ENCODE assay signal across 22 cellular contexts in the genomic region with DNA sequence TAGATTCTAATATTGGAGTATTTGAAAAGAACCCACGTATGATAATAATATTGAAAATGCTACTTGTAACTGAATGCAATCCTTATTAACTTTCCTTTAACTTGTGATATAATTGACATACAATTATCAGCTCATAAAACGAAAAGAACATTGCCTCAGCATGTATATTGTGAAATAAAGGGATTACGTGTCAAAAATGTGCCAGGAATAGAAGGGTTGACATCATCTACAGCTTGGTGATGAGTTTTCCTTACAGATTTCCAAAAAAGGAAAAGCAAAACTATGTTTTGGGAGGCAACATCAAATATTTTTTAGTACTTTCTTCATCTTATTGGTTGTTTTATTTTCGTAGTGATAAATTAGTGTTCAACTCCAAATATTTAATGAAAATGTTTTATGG.
A peak's percentile ranks its signal among the peaks of the same experiment; 100 is the strongest.
DNase-seq lines count a peak whose midpoint lies in the region; ATAC-seq and TF ChIP-seq lines count a peak whose summit lies in the region.
"Had no signal": no experiment of that assay in that cellular context is flagged by ENCODE, and none has a peak within 500 bp of the region (broad histone marks: within the 10 kb centered on the region; RNA-seq: fewer than 3 reads in every experiment).

No MANE protein-coding gene starts in this region.

- DNase-seq in MCF 10A (ENCODE audit: unreplicated experiment) = peak; percentile 81
- DNase-seq in breast epithelium (ENCODE audit: low spot score in 2 of 2) = no peak
- DNase-seq in NOMO-1 treated with dmso at 0.1 percent for 144 hours (lab: John Stamatoyannopoulos, UW; ENCODE audit: unreplicated experiment) = peak; percentile 10
- peak; percentile 41 for DNase-seq in epithelial cell of prostate (ENCODE audit: low read depth, low spot score)
- no peak for DNase-seq in Karpas-422
- no peak for DNase-seq in middle frontal gyrus (ENCODE audit: extremely low spot score, low spot score)
- DNase-seq: activated CD8-positive, alpha-beta T cell treated with anti-CD3 and anti-CD28 coated beads, Interleukin-2, amount 10 ng/mL, durations not matched to agents 7 days and 5 days; activated T-cell treated with anti-CD3 and anti-CD28 coated beads, Interleukin-2, amount 50 U/mL, for 48 hours; Kasumi-1; left cardiac atrium; midbrain; NCI-H1436; NCI-H69; small intestine; stimulated activated CD4-positive, alpha-beta T cell treated with anti-CD3 and anti-CD28 coated beads, Interleukin-4, amount 100 ng/mL, for 1 hour; T-helper 9 cell had no signal

- no TSS peak for BruUV-seq in MCF 10A (replicated peaks; lab: Mats Ljungman, UMichigan)

- no peaks in the 10 kb centered on the region for H3K79me2 ChIP-seq in Karpas-422 (ENCODE audit: low read length)

- no peaks in the 10 kb centered on the region for H4K20me1 ChIP-seq in Karpas-422 (ENCODE audit: insufficient read depth, low read depth, low read length)

- H3K4me3 ChIP-seq in breast epithelium (no peak overlapping the region), Karpas-422 (ENCODE audit: low read length) (no peak overlapping the region)
- H3K4me3 ChIP-seq: coronary artery had no signal

- H3K4me2 ChIP-seq in Karpas-422 (ENCODE audit: low read depth, low read length, poor library complexity, severe bottlenecking) = no peak overlapping the region

- TF ChIP-seq CTCF in MCF 10A (IDR thresholded peaks at IDR 0.05; ENCODE audit: unreplicated experiment) = no peak
- TF ChIP-seq CTCF in breast epithelium (IDR thresholded peaks at IDR 0.05) = no peak

- H3K4me1 ChIP-seq in breast epithelium (peaks cover 0 to 5% of the 10 kb centered on the region in 2 donors), Karpas-422 (ENCODE audit: low read length) (no peaks in the 10 kb centered on the region)

- POLR2A ChIA-PET in MCF 10A (lab: Yijun Ruan, JAX) = interaction anchor here (0.9 to 5.4 kb wide), 5 partner anchors 12 to 245 kb away, joined by 3 to 48 read pairs (median 3); no protein-coding TSS in a partner anchor

- H3K27ac ChIP-seq in breast epithelium = no peak overlapping the region
- H3K27ac ChIP-seq in epithelial cell of prostate = peak overlapping the region; percentile 53
- no peak overlapping the region for H3K27ac ChIP-seq in Karpas-422 (ENCODE audit: low read length)
- H3K27ac ChIP-seq: C4-2B, coronary artery had no signal

- ATAC-seq in GM21529 (IDR thresholded peaks at IDR 0.05; ENCODE audit: unreplicated experiment) (no peak), HG02571 (IDR thresholded peaks at IDR 0.05; ENCODE audit: unreplicated experiment) (no peak)
- ATAC-seq: activated CD8-positive, alpha-beta T cell treated with anti-CD3 and anti-CD28 coated beads, Interleukin-2, amount 10 ng/mL, durations not matched to agents 7 days and 5 days; left cardiac atrium had no signal

- no peak overlapping the region for H3K27ac Mint-ChIP-seq in MCF 10A (ENCODE audit: low read depth, unreplicated experiment)
- H3K27ac Mint-ChIP-seq: activated CD8-positive, alpha-beta T cell treated with anti-CD3 and anti-CD28 coated beads, Interleukin-2, amount 10 ng/mL, durations not matched to agents 7 days and 5 days; activated naive CD4-positive, alpha-beta T cell treated with anti-CD3 and anti-CD28 coated beads, Interleukin-2, amount 50 U/mL, for 24 hours; progenitor cell of endocrine pancreas had no signal

- peaks cover 0 to 8% of the 10 kb centered on the region in 2 donors for H3K9me3 ChIP-seq in breast epithelium
- no peaks in the 10 kb centered on the region for H3K9me3 ChIP-seq in Karpas-422 (ENCODE audit: low read length)

- no peak overlapping the region for H2AFZ ChIP-seq in Karpas-422 (ENCODE audit: low read length)

- H3K4me3 Mint-ChIP-seq in MCF 10A (ENCODE audit: unreplicated experiment) = no peak overlapping the region
- H3K4me3 Mint-ChIP-seq: activated CD8-positive, alpha-beta T cell treated with anti-CD3 and anti-CD28 coated beads, Interleukin-2, amount 10 ng/mL, durations not matched to agents 7 days and 5 days; activated naive CD4-positive, alpha-beta T cell treated with anti-CD3 and anti-CD28 coated beads, Interleukin-2, amount 50 U/mL, for 24 hours had no signal

- TF ChIP-seq POLR2A in breast epithelium (IDR thresholded peaks at IDR 0.05) = no peak

- intact Hi-C loops in MCF 10A (cut with micrococcal nuclease) = loop anchor here (5.0 kb wide), 1 partner anchor 264 kb away; a partner anchor contains a TSS
- intact Hi-C loops in breast epithelium (cut with DNase I; ENCODE audit: low total_unique reads) = no loop called here

- no peaks in the 10 kb centered on the region for H3K36me3 ChIP-seq in breast epithelium
- H3K36me3 ChIP-seq in Karpas-422 (ENCODE audit: insufficient read depth, low read length) = no peaks in the 10 kb centered on the region

- H3K27me3 ChIP-seq in breast epithelium (no peaks in the 10 kb centered on the region), Karpas-422 (ENCODE audit: low read length) (no peaks in the 10 kb centered on the region)

- peaks cover 27% of the 10 kb centered on the region for H3K4me1 Mint-ChIP-seq in MCF 10A (ENCODE audit: insufficient read depth, unreplicated experiment)

- no peak overlapping the region for H3K9ac ChIP-seq in Karpas-422 (ENCODE audit: low read length)

- H3K9me3 Mint-ChIP-seq in MCF 10A (ENCODE audit: unreplicated experiment) = no peaks in the 10 kb centered on the region
- H3K9me3 Mint-ChIP-seq: activated naive CD4-positive, alpha-beta T cell treated with anti-CD3 and anti-CD28 coated beads, Interleukin-2, amount 50 U/mL, for 24 hours had no signal

- H3K27me3 Mint-ChIP-seq in MCF 10A (ENCODE audit: insufficient read depth, unreplicated experiment) = no peaks in the 10 kb centered on the region
- H3K27me3 Mint-ChIP-seq: activated naive CD4-positive, alpha-beta T cell treated with anti-CD3 and anti-CD28 coated beads, Interleukin-2, amount 50 U/mL, for 24 hours; progenitor cell of endocrine pancreas had no signal

- CTCF ChIA-PET in MCF 10A (lab: Yijun Ruan, JAX) = no interaction called here

- no peaks in the 10 kb centered on the region for H3K36me3 Mint-ChIP-seq in MCF 10A (ENCODE audit: insufficient read depth, unreplicated experiment)

- H3K9me2 ChIP-seq in Karpas-422 (replicated peaks; ENCODE audit: insufficient read depth, low read length) = no peaks in the 10 kb centered on the region; the same call in 1 of the 2 replicates

Comparison
In these comparisons a context has a peak if more than half of its experiments do, and no peak if none do; other contexts are left out.
1. DNase-seq: peak in MCF 10A (single experiment), NOMO-1 treated with dmso at 0.1 percent for 144 hours (single experiment) and epithelial cell of prostate (single experiment); none in breast epithelium (0 of 2), Karpas-422 (single experiment) and middle frontal gyrus (single experiment).